Comparison of ENCODE assay signal across 9 cellular contexts in the genomic region with DNA sequence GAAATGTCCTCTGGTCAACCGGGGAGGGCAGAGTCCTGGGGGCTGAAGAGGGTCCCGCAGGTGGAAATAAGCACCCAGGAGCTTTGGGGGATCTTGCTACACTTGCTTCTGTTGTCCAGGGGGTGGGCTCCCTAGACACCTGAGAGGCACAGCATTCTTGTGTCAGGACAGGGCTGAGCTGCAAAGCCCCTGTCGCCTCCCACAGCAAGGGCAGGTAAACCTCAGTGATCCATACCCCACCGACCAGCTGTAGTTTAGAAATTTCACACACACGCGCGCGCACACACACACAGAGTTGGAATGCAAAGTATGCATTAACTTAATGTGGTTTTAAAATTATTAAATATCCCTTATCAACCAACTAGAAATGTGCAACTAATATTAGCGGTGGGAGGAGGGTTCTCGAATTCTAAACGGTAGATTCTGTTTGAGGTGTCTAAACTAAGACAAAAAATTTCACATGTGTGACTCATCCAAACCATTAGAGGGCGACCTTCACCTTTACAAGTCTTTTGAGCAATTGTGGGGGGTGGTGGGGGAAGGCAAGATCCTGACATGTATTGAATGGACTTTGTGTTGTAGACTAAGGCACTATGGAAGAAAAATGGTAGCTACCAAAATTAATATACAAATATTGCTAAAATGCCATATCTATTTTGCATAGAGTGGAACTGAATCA. TPM values are rescaled to one million over a fixed set of nuclear protein-coding genes. Genes with fewer than 3 reads are reported as not detected.
DNase-seq lines count a peak whose midpoint lies in the region; ATAC-seq and TF ChIP-seq lines count a peak whose summit lies in the region.
"Had no signal": no experiment of that assay in that cellular context is flagged by ENCODE, and none has a peak within 500 bp of the region (broad histone marks: within the 10 kb centered on the region; RNA-seq: fewer than 3 reads in every experiment).

No MANE protein-coding gene starts in this region.

- H2BK15ac ChIP-seq in neuronal stem cell (ENCODE audit: low read length): no peak overlapping the region

- no peak overlapping the region for H3K23ac ChIP-seq in neuronal stem cell (ENCODE audit: low read depth, low read length, poor library complexity)

- H2AK5ac ChIP-seq in neuronal stem cell (ENCODE audit: low read depth, low read length): no peak overlapping the region

- ATAC-seq in GM18505 (IDR thresholded peaks at IDR 0.05; ENCODE audit: unreplicated experiment) (peak; percentile 63), HG02981 (IDR thresholded peaks at IDR 0.05; ENCODE audit: unreplicated experiment) (peak; percentile 54)

- H3K27ac ChIP-seq in neuronal stem cell (replicated peaks; ENCODE audit: low read length): no peak overlapping the region

- H2BK120ac ChIP-seq in neuronal stem cell (ENCODE audit: low read depth, low read length): no peak overlapping the region

- H3K36me3 ChIP-seq in neuronal stem cell (replicated peaks in 1 of 2; ENCODE audit: control insufficient read depth in 2 of 2, insufficient read depth in 2 of 2, low read length in 2 of 2): no peaks in the 10 kb centered on the region

- H4K8ac ChIP-seq in neuronal stem cell (ENCODE audit: low read depth, low read length): no peak overlapping the region

- H3K4me3 ChIP-seq in neuronal stem cell (ENCODE audit: low read length in 2 of 2): no peak overlapping the region

- H3K4me2 ChIP-seq in neuronal stem cell (ENCODE audit: insufficient read depth, low read length, poor library complexity, severe bottlenecking): no peak overlapping the region

- H3K18ac ChIP-seq in neuronal stem cell (ENCODE audit: low read length): peak overlapping the region; percentile 46

- DNase-seq in CMK (ENCODE audit: low read depth) (peak; percentile 12), NCI-H748 treated with DMSO at 0.1 percent for 48 hours (lab: John Stamatoyannopoulos, UW) (peak; percentile 49), dermis microvascular lymphatic vessel endothelial cell (ENCODE audit: low read depth in 2 of 2) (peak; percentile 3 to 47), neuronal stem cell (ENCODE audit: low spot score) (no peak), NCI-H187 treated with DMSO at 0.1 percent for 48 hours (lab: John Stamatoyannopoulos, UW) (no peak)
- no peak for DNase-seq in central memory CD4-positive, alpha-beta T cell

- no peak overlapping the region for H4K91ac ChIP-seq in neuronal stem cell (ENCODE audit: low read depth, low read length, poor library complexity)

- H2BK12ac ChIP-seq in neuronal stem cell (ENCODE audit: low read length): no peak overlapping the region

- peak overlapping the region; percentile 20 for H2AFZ ChIP-seq in neuronal stem cell (ENCODE audit: low read length)

- H3K27me3 ChIP-seq in neuronal stem cell (ENCODE audit: control insufficient read depth in 3 of 3, insufficient read depth in 3 of 3, low read depth in 1 of 3, low read length in 3 of 3): peaks cover 0 to 15% (median 6%) of the 10 kb centered on the region in 3 experiments

- H3K79me1 ChIP-seq in neuronal stem cell (ENCODE audit: low read depth, low read length): no peaks in the 10 kb centered on the region

- no peak overlapping the region for H3K4ac ChIP-seq in neuronal stem cell (ENCODE audit: low read length)

- WGBS in neuronal stem cell (ENCODE audit: extremely low coverage in 2 of 2, insufficient read length in 2 of 2, insufficient replicate concordance in 1 of 2), 2 donors: no CpG with 5 or more reads among the region's 12 CpGs

- H3K9me3 ChIP-seq in neuronal stem cell (replicated peaks in 1 of 2; ENCODE audit: control insufficient read depth in 2 of 2, insufficient read depth in 1 of 2, low read depth in 1 of 2, low read length in 2 of 2): no peaks in the 10 kb centered on the region

- no peak overlapping the region for H2BK5ac ChIP-seq in neuronal stem cell (ENCODE audit: low read length)

- no peak for TF ChIP-seq POLR2A in GM18505 (IDR thresholded peaks at IDR 0.05; ENCODE audit: borderline replicate concordance, extremely low read depth, insufficient read depth, insufficient read length)

- H3K4me1 ChIP-seq in neuronal stem cell (ENCODE audit: control insufficient read depth in 2 of 2, insufficient read depth in 1 of 2, low read depth in 1 of 2, low read length in 2 of 2): no peaks in the 10 kb centered on the region

- H3K9ac ChIP-seq in neuronal stem cell (ENCODE audit: low read depth, low read length, poor library complexity): peak overlapping the region; percentile 24

- H3K14ac ChIP-seq in neuronal stem cell (ENCODE audit: low read length): no peak overlapping the region

RNA-seq across cellular contexts. Expression of a gene that starts 34.3 kb away (rescaled TPM):
- not detected in 2 replicates for total RNA-seq in dermis microvascular lymphatic vessel endothelial cell
- polyA plus RNA-seq in neuronal stem cell (2013, experiment 1 of 2): not detected
- 0.08 TPM for polyA plus RNA-seq in neuronal stem cell (2013, experiment 2 of 2)
- total RNA-seq: mononuclear cell had no signal

Comparison
In these comparisons a context has a peak if more than half of its experiments do, and no peak if none do; other contexts are left out.
1. DNase-seq: peak in CMK (single experiment), NCI-H748 treated with DMSO at 0.1 percent for 48 hours (single experiment) and dermis microvascular lymphatic vessel endothelial cell (2 of 2); none in neuronal stem cell (single experiment), central memory CD4-positive, alpha-beta T cell (single experiment) and NCI-H187 treated with DMSO at 0.1 percent for 48 hours (single experiment).